8 cellular contexts compared by ENCODE assay signal in genomic region chr14:49971156-49972141, GRCh38.
DNase-seq lines count a peak whose midpoint lies in the region; ATAC-seq lines count a peak whose summit lies in the region.

No MANE protein-coding gene starts in this region.

- intact Hi-C loops in left cardiac atrium (cut with DNase I) = no loop called here

- peak; percentile 47 for DNase-seq in DMS53 (lab: John Stamatoyannopoulos, UW)
- no peak for DNase-seq in DMS53 treated with DMSO at 0.1 percent for 48 hours (lab: John Stamatoyannopoulos, UW; ENCODE audit: unreplicated experiment)
- peak; percentile 97 for DNase-seq in NCI-H2029 treated with DMSO at 0.1 percent for 48 hours (lab: John Stamatoyannopoulos, UW)
- DNase-seq in activated CD8-positive, alpha-beta memory T cell treated with anti-CD3 and anti-CD28 coated beads for 24 hours = peak; percentile 75
- DNase-seq in left cardiac atrium = no peak
- peak; percentile 53 to 57 for DNase-seq in stimulated activated CD8-positive, alpha-beta memory T cell treated with anti-CD3 and anti-CD28 coated beads, Interleukin-15, amount 100 ng/mL, for 48 hours (ENCODE audit: low read depth in 2 of 2)
- no peak for DNase-seq in glomerular visceral epithelial cell (ENCODE audit: extremely low spot score)

- peak; percentile 92 for ATAC-seq in HG02588 (IDR thresholded peaks at IDR 0.05; ENCODE audit: unreplicated experiment)
- peak; percentile 28 to 34 for ATAC-seq in left cardiac atrium

Comparison
In these comparisons a context has a peak if more than half of its experiments do, and no peak if none do; other contexts are left out.
1. DNase-seq: peak in DMS53 (single experiment), NCI-H2029 treated with DMSO at 0.1 percent for 48 hours (single experiment), activated CD8-positive, alpha-beta memory T cell treated with anti-CD3 and anti-CD28 coated beads for 24 hours (single experiment) and stimulated activated CD8-positive, alpha-beta memory T cell treated with anti-CD3 and anti-CD28 coated beads, Interleukin-15, amount 100 ng/mL, for 48 hours (2 of 2); none in DMS53 treated with DMSO at 0.1 percent for 48 hours (single experiment), left cardiac atrium (single experiment) and glomerular visceral epithelial cell (single experiment).